Comparison of ENCODE assay signal across 15 cellular contexts in genomic region chr7:115676707-115677106, GRCh38.
A peak's percentile ranks its signal among the peaks of the same experiment; 100 is the strongest.
DNase-seq lines count a peak whose midpoint lies in the region; ATAC-seq and TF ChIP-seq lines count a peak whose summit lies in the region.
"Had no signal": no experiment of that assay in that cellular context is flagged by ENCODE, and none has a peak within 500 bp of the region (broad histone marks: within the 10 kb centered on the region; RNA-seq: fewer than 3 reads in every experiment).

No MANE protein-coding gene starts in this region.

- WGBS in GM23248 (ENCODE audit: low coverage in 1 of 2, low lambda C conversion rate in 2 of 2, missing lambda C conversion rate in 2 of 2), 2 experiments: 92 to 95% methylated on average over 3 of the region's 3 CpGs

- TF ChIP-seq CTCF in PC-3 (conservative IDR thresholded peaks at IDR 0.05; ENCODE audit: low read depth, low read length): no peak

- no peaks in the 10 kb centered on the region for H3K9me3 ChIP-seq in GM23248 (ENCODE audit: low read depth)
- H3K9me3 ChIP-seq in PC-3 (ENCODE audit: low read length): no peaks in the 10 kb centered on the region

- ATAC-seq in PC-3: no peak
- peak; percentile 44 for ATAC-seq in left lobe of liver
- no peak for ATAC-seq in HG03139 (IDR thresholded peaks at IDR 0.05; ENCODE audit: unreplicated experiment)
- ATAC-seq: CD8-positive, alpha-beta T cell; Right ventricle myocardium inferior had no signal

- DNase-seq in GM23248: no peak
- no peak for DNase-seq in PC-3
- no peak for DNase-seq in left lobe of liver (ENCODE audit: low spot score)
- no peak for DNase-seq in SHP77 (lab: John Stamatoyannopoulos, UW)
- no peak for DNase-seq in stimulated activated CD4-positive, alpha-beta T cell treated with anti-CD3 and anti-CD28 coated beads, Interleukin-4, amount 100 ng/mL, for 4 hours
- DNase-seq: AML-193; C1 segment of cervical spinal cord; CD8-positive, alpha-beta T cell; H7; NCI-H2029 treated with DMSO at 0.1 percent for 48 hours; NCI-H2171; SW 1271 had no signal

- no peaks in the 10 kb centered on the region for H3K27me3 ChIP-seq in GM23248 (replicated peaks; ENCODE audit: insufficient read depth)
- no peaks in the 10 kb centered on the region for H3K27me3 ChIP-seq in PC-3 (ENCODE audit: low read length)
- no peaks in the 10 kb centered on the region for H3K27me3 ChIP-seq in rectal smooth muscle tissue (ENCODE audit: control insufficient read depth, insufficient read depth, low read length)

- no peaks in the 10 kb centered on the region for H4K20me1 ChIP-seq in GM23248 (ENCODE audit: insufficient read depth)
- H4K20me1 ChIP-seq in PC-3 (ENCODE audit: low read length): no peaks in the 10 kb centered on the region

- H3K9me2 ChIP-seq in GM23248 (ENCODE audit: insufficient read depth) (no peaks in the 10 kb centered on the region), PC-3 (replicated peaks; ENCODE audit: low read length) (no peaks in the 10 kb centered on the region)

- in situ Hi-C loops in GM23248 (cut with MboI): no loop called here

- no peaks in the 10 kb centered on the region for H3K36me3 ChIP-seq in GM23248 (ENCODE audit: low read depth)
- no peaks in the 10 kb centered on the region for H3K36me3 ChIP-seq in PC-3 (ENCODE audit: low read depth, low read length)
- no peaks in the 10 kb centered on the region for H3K36me3 ChIP-seq in rectal smooth muscle tissue (ENCODE audit: control insufficient read depth, insufficient read depth, low read length)

- BruUV-seq in PC-3 (replicated peaks; lab: Mats Ljungman, UMichigan): no TSS peak

- CTCF ChIA-PET in PC-3 (lab: Charles Lee): interaction anchor here (0.6 kb wide), 1 partner anchor 200 kb away, joined by 3 read pairs; no protein-coding TSS in a partner anchor

- H2AFZ ChIP-seq in GM23248: peak overlapping the region; percentile 66
- peak overlapping the region; percentile 79 for H2AFZ ChIP-seq in PC-3 (ENCODE audit: low read length)

- H3K4me1 ChIP-seq in GM23248 (ENCODE audit: insufficient read depth) (peaks cover 41% of the 10 kb centered on the region), PC-3 (ENCODE audit: insufficient read depth, low read length) (peaks cover 34% of the 10 kb centered on the region), rectal smooth muscle tissue (ENCODE audit: control insufficient read depth, insufficient read depth, low read length) (no peaks in the 10 kb centered on the region)

- peaks cover 26% of the 10 kb centered on the region; the same call in 1 of the 2 replicates for H3F3A ChIP-seq in GM23248 (ENCODE audit: insufficient read depth)
- H3F3A ChIP-seq in PC-3 (ENCODE audit: low read length, unreplicated experiment): no peaks in the 10 kb centered on the region

- H3K9ac ChIP-seq in GM23248 (no peak overlapping the region), PC-3 (ENCODE audit: low read length) (no peak overlapping the region), rectal smooth muscle tissue (ENCODE audit: low read length) (no peak overlapping the region)

- no peak overlapping the region for H3K27ac ChIP-seq in GM23248
- H3K27ac ChIP-seq in PC-3 (ENCODE audit: low read length): no peak overlapping the region
- peak overlapping the region; percentile 27 for H3K27ac ChIP-seq in rectal smooth muscle tissue (ENCODE audit: low read depth, low read length)

- H3K4me2 ChIP-seq in GM23248 (ENCODE audit: unreplicated experiment) (no peak overlapping the region), PC-3 (ENCODE audit: low read length) (peak overlapping the region; percentile 36; the same call in 1 of the 2 replicates)

- no peak overlapping the region for H3K4me3 ChIP-seq in GM23248
- H3K4me3 ChIP-seq in PC-3 (ENCODE audit: low read length): no peak overlapping the region; the same call in 1 of the 2 replicates
- H3K4me3 ChIP-seq in rectal smooth muscle tissue (ENCODE audit: low read length): no peak overlapping the region

- intact Hi-C loops in PC-3 (cut with micrococcal nuclease): loop anchor here (1.0 to 5.0 kb wide), 5 partner anchors 119 to 811 kb away; no protein-coding TSS in a partner anchor

- H3K79me2 ChIP-seq in GM23248 (ENCODE audit: insufficient read depth): no peaks in the 10 kb centered on the region
- no peaks in the 10 kb centered on the region for H3K79me2 ChIP-seq in PC-3 (ENCODE audit: low read length)

- POLR2A ChIA-PET in PC-3 (lab: Charles Lee; ENCODE audit: unreplicated experiment): no interaction called here
